Comparison of ENCODE assay signal across 20 cellular contexts in the genomic region with DNA sequence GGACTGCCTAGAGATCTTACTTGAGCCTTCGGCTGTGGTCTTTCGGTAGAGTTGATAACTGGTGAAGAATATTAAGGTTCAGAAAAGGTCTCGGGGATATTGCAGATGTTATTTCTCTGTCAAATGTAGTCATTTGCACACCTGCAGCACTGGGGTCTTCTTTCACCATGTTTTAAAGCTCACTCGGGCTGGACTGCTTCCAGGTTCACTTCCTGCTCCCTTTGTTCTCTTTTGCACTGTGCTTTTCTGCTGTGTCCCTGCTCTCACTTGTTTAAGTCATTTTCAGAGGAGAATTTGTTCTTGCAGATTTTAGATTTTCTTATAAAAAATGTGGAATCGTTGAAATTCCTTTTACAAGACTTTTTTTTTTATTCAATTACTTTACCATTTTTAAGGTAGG.
DNase-seq lines count a peak whose midpoint lies in the region; ATAC-seq and TF ChIP-seq lines count a peak whose summit lies in the region.
"Had no signal": no experiment of that assay in that cellular context is flagged by ENCODE, and none has a peak within 500 bp of the region (broad histone marks: within the 10 kb centered on the region; RNA-seq: fewer than 3 reads in every experiment).

No MANE protein-coding gene starts in this region.

- no peak overlapping the region for H3K9ac ChIP-seq in HCT116 (ENCODE audit: low read length)
- H3K9ac ChIP-seq in mesenchymal stem cell (ENCODE audit: low read length) = peak overlapping the region; percentile 16

- RAD21 ChIA-PET in HCT116 (lab: Charles Lee; ENCODE audit: low non-redundant PET in 1 of 2, low total read pairs in 2 of 2, uncharacterized antibody in 2 of 2, unreplicated experiment in 2 of 2) = no interaction called here

- H3K27me3 ChIP-seq in HCT116 (ENCODE audit: insufficient read depth, low read length) (no peaks in the 10 kb centered on the region), mesenchymal stem cell (ENCODE audit: control insufficient read depth in 1 of 2, insufficient read depth in 1 of 2, low read length in 2 of 2) (no peaks in the 10 kb centered on the region)
- H3K27me3 ChIP-seq: colonic mucosa had no signal

- no peak overlapping the region for H3K4me3 Mint-ChIP-seq in WTC11
- no peak overlapping the region for H3K4me3 Mint-ChIP-seq in activated CD8-positive, alpha-beta T cell treated with anti-CD3 and anti-CD28 coated beads for 36 hours
- H3K4me3 Mint-ChIP-seq: activated CD4-positive, alpha-beta T cell treated with anti-CD3 and anti-CD28 coated beads for 36 hours; activated naive CD8-positive, alpha-beta T cell; activated T-helper 1 cell treated with anti-CD3 and anti-CD28 coated beads, Interleukin-12 subunit alpha, Interleukin-12 subunit beta, Interleukin-2, Interleukin-4 antibody, amounts not matched to agents 30 ng/mL and 10 ng/mL and 1 ng/mL, durations not matched to agents 14 hours and 24 hours and 36 hours; IgD-negative memory B cell; immature natural killer cell had no signal

- H4K8ac ChIP-seq in mesenchymal stem cell (ENCODE audit: low read length) = no peak overlapping the region

- H3K9me3 ChIP-seq in HCT116 (ENCODE audit: control insufficient read depth in 1 of 2, insufficient read depth in 1 of 2, low read depth in 1 of 2, low read length in 2 of 2) (no peaks in the 10 kb centered on the region), mesenchymal stem cell (ENCODE audit: control insufficient read depth, low read length) (no peaks in the 10 kb centered on the region)
- H3K9me3 ChIP-seq: Caco-2, colonic mucosa, heart left ventricle had no signal

- no peak for TF ChIP-seq RAD21 in HCT116 (IDR thresholded peaks at IDR 0.05; ENCODE audit: low read depth)

- BruUV-seq in HCT116 (replicated peaks; lab: Mats Ljungman, UMichigan) = no TSS peak

- POLR2A ChIA-PET in HCT116 (lab: Charles Lee) (no interaction called here), WTC11 (lab: Charles Lee) (no interaction called here)
- POLR2A ChIA-PET in activated CD8-positive, alpha-beta T cell treated with anti-CD3 and anti-CD28 coated beads for 36 hours (lab: Charles Lee) = no interaction called here

- H2AFZ ChIP-seq in HCT116 (ENCODE audit: low read depth, low read length, poor library complexity, severe bottlenecking) (peak overlapping the region; percentile 83), mesenchymal stem cell (ENCODE audit: low read depth, low read length) (no peak overlapping the region)

- H3K27ac ChIP-seq in HCT116 (ENCODE audit: low read depth, low read length) (no peak overlapping the region), mesenchymal stem cell (ENCODE audit: low read length, poor library complexity, severe bottlenecking) (no peak overlapping the region)
- H3K27ac ChIP-seq: colonic mucosa, heart left ventricle had no signal

- H3K79me2 ChIP-seq in HCT116 (ENCODE audit: insufficient read depth, low read length) = no peaks in the 10 kb centered on the region

- TF ChIP-seq CTCF in HCT116 (IDR thresholded peaks at IDR 0.05 in 2 of 3, conservative IDR thresholded peaks at IDR 0.05 in 1 of 3; ENCODE audit: borderline replicate concordance in 1 of 3, insufficient read depth in 1 of 3, low read depth in 2 of 3, low read length in 2 of 3) = no peak
- no peak for TF ChIP-seq CTCF in WTC11 (IDR thresholded peaks at IDR 0.05)
- no peak for TF ChIP-seq CTCF in activated CD8-positive, alpha-beta T cell treated with anti-CD3 and anti-CD28 coated beads for 36 hours (IDR thresholded peaks at IDR 0.05)

- H3K27ac Mint-ChIP-seq in WTC11 = no peak overlapping the region
- no peak overlapping the region for H3K27ac Mint-ChIP-seq in activated CD8-positive, alpha-beta T cell treated with anti-CD3 and anti-CD28 coated beads for 36 hours
- H3K27ac Mint-ChIP-seq: activated CD4-positive, alpha-beta T cell treated with anti-CD3 and anti-CD28 coated beads for 36 hours; activated naive CD8-positive, alpha-beta T cell; activated T-helper 1 cell treated with anti-CD3 and anti-CD28 coated beads, Interleukin-12 subunit alpha, Interleukin-12 subunit beta, Interleukin-2, Interleukin-4 antibody, amounts not matched to agents 30 ng/mL and 10 ng/mL and 1 ng/mL, durations not matched to agents 14 hours and 24 hours and 36 hours; IgD-negative memory B cell; immature natural killer cell had no signal

- no peak for TF ChIP-seq POLR2A in HCT116 (IDR thresholded peaks at IDR 0.05; ENCODE audit: borderline replicate concordance, extremely low read depth, insufficient read depth, insufficient read length)

- 90% methylated on average over 4 of the region's 5 CpGs for WGBS in mesenchymal stem cell

- H3K4me2 ChIP-seq in HCT116 (ENCODE audit: low read length) (no peak overlapping the region), mesenchymal stem cell (ENCODE audit: low read length, poor library complexity, severe bottlenecking) (no peak overlapping the region)

- H2AK5ac ChIP-seq in mesenchymal stem cell (ENCODE audit: low read length, severe bottlenecking) = no peak overlapping the region

- H3K9me2 ChIP-seq in HCT116 (ENCODE audit: insufficient read depth) = no peaks in the 10 kb centered on the region

- CTCF ChIA-PET in HCT116 (lab: Charles Lee) = no interaction called here
- CTCF ChIA-PET in WTC11 (lab: Charles Lee) = no interaction called here
- CTCF ChIA-PET in activated CD8-positive, alpha-beta T cell treated with anti-CD3 and anti-CD28 coated beads for 36 hours (lab: Charles Lee) = no interaction called here

- intact Hi-C loops in HCT116 (cut with micrococcal nuclease) (no loop called here), left colon (cut with DNase I, micrococcal nuclease) (no loop called here)
- intact Hi-C loops in activated CD8-positive, alpha-beta T cell treated with anti-CD3 and anti-CD28 coated beads for 36 hours (cut with micrococcal nuclease) = no loop called here

- no peak overlapping the region for H4K91ac ChIP-seq in mesenchymal stem cell (ENCODE audit: low read length)

- no peak overlapping the region for H3K4ac ChIP-seq in mesenchymal stem cell (ENCODE audit: low read depth in 1 of 2, low read length in 2 of 2)

- H3K4me1 ChIP-seq in HCT116 (ENCODE audit: control insufficient read depth in 1 of 2, insufficient read depth in 2 of 2, low read length in 2 of 2) = peaks cover 0 to 21% of the 10 kb centered on the region in 2 experiments; a peak in 2 of 4 replicates
- H3K4me1 ChIP-seq in mesenchymal stem cell (ENCODE audit: control insufficient read depth, insufficient read depth, low read depth, low read length) = peaks cover 2% of the 10 kb centered on the region
- H3K4me1 ChIP-seq: Caco-2, colonic mucosa had no signal

- no peaks in the 10 kb centered on the region for H3K9me3 Mint-ChIP-seq in WTC11
- no peaks in the 10 kb centered on the region for H3K9me3 Mint-ChIP-seq in activated CD8-positive, alpha-beta T cell treated with anti-CD3 and anti-CD28 coated beads for 36 hours
- H3K9me3 Mint-ChIP-seq: activated T-helper 1 cell treated with anti-CD3 and anti-CD28 coated beads, Interleukin-12 subunit alpha, Interleukin-12 subunit beta, Interleukin-2, Interleukin-4 antibody, amounts not matched to agents 30 ng/mL and 10 ng/mL and 1 ng/mL, durations not matched to agents 14 hours and 24 hours and 36 hours; IgD-negative memory B cell had no signal

- H3K4me3 ChIP-seq in HCT116 (replicated peaks in 1 of 2; ENCODE audit: low read depth in 1 of 2, low read length in 2 of 2) (no peak overlapping the region), mesenchymal stem cell (ENCODE audit: insufficient read depth in 1 of 2, low read depth in 1 of 2, low read length in 2 of 2) (no peak overlapping the region)
- H3K4me3 ChIP-seq: colonic mucosa, heart left ventricle had no signal

- DNase-seq in COR-L47 (lab: John Stamatoyannopoulos, UW) (peak; percentile 65), HCT116 (ENCODE audit: low read depth, low spot score) (no peak), WTC11 (ENCODE audit: low spot score) (no peak), mesenchymal stem cell (no peak), left colon (no peak)
- DNase-seq in activated CD4-positive, alpha-beta T cell treated with anti-CD3 and anti-CD28 coated beads, Interleukin-2, amount 50 U/mL, for 48 hours = no peak
- DNase-seq in activated CD8-positive, alpha-beta T cell treated with anti-CD3 and anti-CD28 coated beads for 36 hours = no peak
- no peak for DNase-seq in stimulated activated CD4-positive, alpha-beta T cell treated with anti-CD3 and anti-CD28 coated beads, Interleukin-1b, Interleukin-23, amount 100 ng/mL, for 48 hours
- DNase-seq: activated CD4-positive, alpha-beta T cell treated with anti-CD3 and anti-CD28 coated beads for 36 hours; Caco-2; colonic mucosa; heart left ventricle; immature natural killer cell; NCI-H1694; NCI-H510A; occipital lobe; retina had no signal

- no peak overlapping the region for H3K14ac ChIP-seq in mesenchymal stem cell (ENCODE audit: low read length in 2 of 2)

- ATAC-seq in HCT116 = no peak
- ATAC-seq in WTC11 = peak; percentile 47; the same call in 1 of the 2 replicates
- ATAC-seq in left colon = no peak
- no peak for ATAC-seq in activated CD8-positive, alpha-beta T cell treated with anti-CD3 and anti-CD28 coated beads for 36 hours
- ATAC-seq: activated CD4-positive, alpha-beta T cell treated with anti-CD3 and anti-CD28 coated beads for 36 hours; heart left ventricle had no signal

- H3K36me3 ChIP-seq in HCT116 (ENCODE audit: control insufficient read depth in 1 of 2, insufficient read depth in 2 of 2, low read length in 2 of 2) = no peaks in the 10 kb centered on the region
- no peaks in the 10 kb centered on the region for H3K36me3 ChIP-seq in mesenchymal stem cell (ENCODE audit: control insufficient read depth in 1 of 2, insufficient read depth in 2 of 2, low read depth in 1 of 2, low read length in 2 of 2)
- H3K36me3 ChIP-seq: colonic mucosa, heart left ventricle had no signal

- H4K20me1 ChIP-seq in HCT116 (ENCODE audit: insufficient read depth) = no peaks in the 10 kb centered on the region

- no peak overlapping the region for H2BK15ac ChIP-seq in mesenchymal stem cell (ENCODE audit: low read depth, poor library complexity, severe bottlenecking)

- no peak overlapping the region for H2BK12ac ChIP-seq in mesenchymal stem cell (ENCODE audit: low read length in 2 of 2)

- no peak overlapping the region for H2BK120ac ChIP-seq in mesenchymal stem cell (ENCODE audit: low read depth, low read length)

- H3K18ac ChIP-seq in mesenchymal stem cell (ENCODE audit: low read depth in 1 of 2, low read length in 2 of 2) = no peak overlapping the region

- no peaks in the 10 kb centered on the region for H3K27me3 Mint-ChIP-seq in WTC11 (ENCODE audit: low read depth)
- H3K27me3 Mint-ChIP-seq in activated CD8-positive, alpha-beta T cell treated with anti-CD3 and anti-CD28 coated beads for 36 hours = no peaks in the 10 kb centered on the region
- H3K27me3 Mint-ChIP-seq: activated CD4-positive, alpha-beta T cell treated with anti-CD3 and anti-CD28 coated beads for 36 hours; activated naive CD8-positive, alpha-beta T cell; IgD-negative memory B cell had no signal

- H2BK5ac ChIP-seq in mesenchymal stem cell (ENCODE audit: low read depth, low read length, poor library complexity, severe bottlenecking) = no peak overlapping the region

- no peaks in the 10 kb centered on the region for H3K36me3 Mint-ChIP-seq in WTC11
- H3K36me3 Mint-ChIP-seq in activated CD8-positive, alpha-beta T cell treated with anti-CD3 and anti-CD28 coated beads for 36 hours (ENCODE audit: low read depth) = no peaks in the 10 kb centered on the region
- H3K36me3 Mint-ChIP-seq: activated naive CD8-positive, alpha-beta T cell; IgD-negative memory B cell; immature natural killer cell had no signal

- H3K4me1 Mint-ChIP-seq in WTC11 = peaks cover 11% of the 10 kb centered on the region
- H3K4me1 Mint-ChIP-seq in activated CD8-positive, alpha-beta T cell treated with anti-CD3 and anti-CD28 coated beads for 36 hours (ENCODE audit: low read depth) = no peaks in the 10 kb centered on the region
- H3K4me1 Mint-ChIP-seq: activated CD4-positive, alpha-beta T cell treated with anti-CD3 and anti-CD28 coated beads for 36 hours; IgD-negative memory B cell; immature natural killer cell had no signal

- no peak overlapping the region for H3K23ac ChIP-seq in mesenchymal stem cell (ENCODE audit: low read length in 2 of 2)

- peaks cover 1% of the 10 kb centered on the region for H3K79me1 ChIP-seq in mesenchymal stem cell (replicated peaks; ENCODE audit: low read length, poor library complexity, severe bottlenecking)
